10 cellular contexts compared by ENCODE assay signal in genomic region chr2:190528521-190529001, GRCh38. TPM values are rescaled to one million over a fixed set of nuclear protein-coding genes. Genes with fewer than 3 reads are reported as not detected.
DNase-seq lines count a peak whose midpoint lies in the region; ATAC-seq, FAIRE-seq and TF ChIP-seq lines count a peak whose summit lies in the region.
"Had no signal": no experiment of that assay in that cellular context is flagged by ENCODE, and none has a peak within 500 bp of the region (broad histone marks: within the 10 kb centered on the region; RNA-seq: fewer than 3 reads in every experiment).

No MANE protein-coding gene starts in this region.

- no peak overlapping the region for H3K4me3 ChIP-seq in bronchial epithelial cell (ENCODE audit: low read depth, low read length)
- H3K4me3 ChIP-seq: colonic mucosa had no signal

- H3K4me1 Mint-ChIP-seq in naive thymus-derived CD8-positive, alpha-beta T cell: peaks cover 39 to 84% (median 67%) of the 10 kb centered on the region in 4 donors

- DNase-seq in EH (ENCODE audit: low read depth) (peak; percentile 70), MV-4-11 (lab: John Stamatoyannopoulos, UW) (peak; percentile 92), bronchial epithelial cell (ENCODE audit: low read depth) (peak; percentile 44), GM19239 (ENCODE audit: insufficient read length, low spot score) (no peak)
- DNase-seq in naive thymus-derived CD8-positive, alpha-beta T cell: no peak
- DNase-seq: colonic mucosa; stimulated activated naive CD4-positive, alpha-beta T cell had no signal

- H3K9me3 Mint-ChIP-seq in naive thymus-derived CD8-positive, alpha-beta T cell: no peaks in the 10 kb centered on the region

- POLR2A ChIA-PET in naive thymus-derived CD8-positive, alpha-beta T cell (lab: Charles Lee): interaction anchor here (0.7 to 1.7 kb wide), 2 partner anchors 11 to 99 kb away, joined by 3 to 5 read pairs; no protein-coding TSS in a partner anchor

- no peaks in the 10 kb centered on the region for H3K36me3 ChIP-seq in bronchial epithelial cell (ENCODE audit: control insufficient read depth, insufficient read depth, low read length)
- H3K36me3 ChIP-seq: colonic mucosa had no signal

- no peaks in the 10 kb centered on the region for H3K27me3 Mint-ChIP-seq in naive thymus-derived CD8-positive, alpha-beta T cell

- no peak for TF ChIP-seq CTCF in bronchial epithelial cell (IDR thresholded peaks at IDR 0.05; ENCODE audit: insufficient read depth, low read length, severe bottlenecking)

- no peak overlapping the region for H3K4me3 Mint-ChIP-seq in naive thymus-derived CD8-positive, alpha-beta T cell

- H3K27ac Mint-ChIP-seq in naive thymus-derived CD8-positive, alpha-beta T cell: peak overlapping the region in 7 of 10 donors; percentile 1 to 81 (median 37)

- no peaks in the 10 kb centered on the region for H3K27me3 ChIP-seq in bronchial epithelial cell (ENCODE audit: control insufficient read depth, insufficient read depth, low read length)
- H3K27me3 ChIP-seq: colonic mucosa had no signal

- FAIRE-seq in bronchial epithelial cell (lab: Jason Lieb, UNC) (no peak), GM19239 (lab: Jason Lieb, UNC) (no peak)

- H3K36me3 Mint-ChIP-seq in naive thymus-derived CD8-positive, alpha-beta T cell: peaks cover 0 to 9% (median 7%) of the 10 kb centered on the region in 3 donors

- no peak for ATAC-seq in naive thymus-derived CD8-positive, alpha-beta T cell
- ATAC-seq in GM18511 (IDR thresholded peaks at IDR 0.05; ENCODE audit: unreplicated experiment): no peak
- no peak for ATAC-seq in HG02884 (IDR thresholded peaks at IDR 0.05; ENCODE audit: unreplicated experiment)
- ATAC-seq in HG03439 (IDR thresholded peaks at IDR 0.05; ENCODE audit: unreplicated experiment): no peak

RNA-seq across cellular contexts. Expression of gene NEMP2, which starts 6.0 kb away (rescaled TPM):
- 1.8 and 1.9 TPM in 2 replicates for total RNA-seq in bronchial epithelial cell
- total RNA-seq in naive thymus-derived CD8-positive, alpha-beta T cell: 10 to 100 TPM; 23.4 TPM
- polyA plus RNA-seq in naive thymus-derived CD8-positive, alpha-beta T cell: 10 to 100 TPM; 10.0 to 13.4 (median 12.1) TPM

Comparison
In these comparisons a context has a peak if more than half of its experiments do, and no peak if none do; other contexts are left out.
1. DNase-seq: peak in EH (single experiment), MV-4-11 (single experiment) and bronchial epithelial cell (single experiment); none in naive thymus-derived CD8-positive, alpha-beta T cell (0 of 10) and GM19239 (single experiment).